8 cellular contexts compared by ENCODE assay signal in genomic region chr19:57583521-57584416, GRCh38. TPM values are rescaled to one million over a fixed set of nuclear protein-coding genes. Genes with fewer than 3 reads are reported as not detected.
DNase-seq lines count a peak whose midpoint lies in the region; ATAC-seq and TF ChIP-seq lines count a peak whose summit lies in the region.

ZIK1 (plus strand) TSS chr19:57584145; CDS start chr19:57584357, 212 bp downstream.

- intact Hi-C loops in psoas muscle (cut with DNase I) (no loop called here), upper lobe of right lung (cut with DNase I) (no loop called here)

- H3K36me3 ChIP-seq in hepatocyte (replicated peaks; ENCODE audit: insufficient read depth, low read depth), result no peaks in the 10 kb centered on the region
- H3K36me3 ChIP-seq in psoas muscle (ENCODE audit: insufficient read depth in 1 of 2, low read depth in 1 of 2), result peaks cover 0 to 3% of the 10 kb centered on the region in 2 donors
- no peaks in the 10 kb centered on the region for H3K36me3 ChIP-seq in upper lobe of right lung

- H3K79me2 ChIP-seq in hepatocyte, result peaks cover 13% of the 10 kb centered on the region

- no peak; the same call in 1 of the 2 replicates for TF ChIP-seq CTCF in AG09319 (IDR thresholded peaks at IDR 0.05; ENCODE audit: low read depth, low read length)
- TF ChIP-seq CTCF in astrocyte of the cerebellum (IDR thresholded peaks at IDR 0.05; ENCODE audit: low read depth, low read length, missing control alignments), result no peak
- no peak for TF ChIP-seq CTCF in hepatocyte (IDR thresholded peaks at IDR 0.05; ENCODE audit: poor library complexity)
- TF ChIP-seq CTCF in psoas muscle (IDR thresholded peaks at IDR 0.05), result no peak
- TF ChIP-seq CTCF in upper lobe of right lung (IDR thresholded peaks at IDR 0.05), result no peak

- peak within 1 kb of the TSS; percentile 90 for H3K4me2 ChIP-seq in hepatocyte

- ATAC-seq in psoas muscle, result peak; percentile 93 to 98 (median 96)
- ATAC-seq in upper lobe of right lung, result peak; percentile 93

- WGBS in hepatocyte (ENCODE audit: low lambda C conversion rate, missing lambda C conversion rate), result 1% methylated on average over 75 of the region's 76 CpGs
- WGBS in psoas muscle, 3 donors, result 1 to 2% (median 1%) methylated on average over 73 to 76 of the region's 76 CpGs

- peak within 1 kb of the TSS; percentile 64 for H3K4me3 ChIP-seq in astrocyte of the cerebellum (ENCODE audit: low read depth, low read length)
- peak within 1 kb of the TSS; percentile 35 for H3K4me3 ChIP-seq in hepatocyte
- H3K4me3 ChIP-seq in psoas muscle, result peak within 1 kb of the TSS; percentile 83
- peak within 1 kb of the TSS; percentile 65 for H3K4me3 ChIP-seq in upper lobe of right lung

- H3K4me1 ChIP-seq in hepatocyte (ENCODE audit: insufficient read depth) (peaks cover 9% of the 10 kb centered on the region), psoas muscle (peaks cover 9% of the 10 kb centered on the region), upper lobe of right lung (peaks cover 14% of the 10 kb centered on the region)

- in situ Hi-C loops in astrocyte of the cerebellum (cut with HindIII; ENCODE audit: low sequenced_read_pairs), result no loop called here

- H3K9me2 ChIP-seq in hepatocyte (replicated peaks; ENCODE audit: insufficient read depth), result no peaks in the 10 kb centered on the region

- H3K27me3 ChIP-seq in hepatocyte (no peaks in the 10 kb centered on the region), psoas muscle (ENCODE audit: insufficient read depth in 3 of 3, low read length in 2 of 3) (no peaks in the 10 kb centered on the region), upper lobe of right lung (no peaks in the 10 kb centered on the region)

- DNase-seq in AG09319 (ENCODE audit: extremely low read depth, low read depth) (peak; percentile 70), GM19240 (ENCODE audit: insufficient read length, low spot score) (peak; percentile 72), HT1080 (ENCODE audit: low read depth) (peak; percentile 54), T-helper 9 cell (peak; percentile 66), astrocyte of the cerebellum (ENCODE audit: low read depth) (peak; percentile 79), hepatocyte (ENCODE audit: low spot score) (peak; percentile 94), psoas muscle (peak; percentile 86 to 92), upper lobe of right lung (peak; percentile 86)

- H4K20me1 ChIP-seq in hepatocyte (ENCODE audit: insufficient read depth, poor library complexity, severe bottlenecking), result no peaks in the 10 kb centered on the region

- H2AFZ ChIP-seq in hepatocyte, result peak within 1 kb of the TSS; percentile 97

- H3K27ac ChIP-seq in hepatocyte (peak within 1 kb of the TSS; percentile 78), psoas muscle (peak within 1 kb of the TSS; percentile 67), upper lobe of right lung (peak within 1 kb of the TSS; percentile 33)

- H3K9me3 ChIP-seq in hepatocyte (ENCODE audit: low read depth), result no peaks in the 10 kb centered on the region
- peaks cover 41% of the 10 kb centered on the region for H3K9me3 ChIP-seq in psoas muscle
- H3K9me3 ChIP-seq in upper lobe of right lung, result peaks cover 25% of the 10 kb centered on the region

RNA-seq across cellular contexts. Expression of gene ZIK1, which starts in this region (rescaled TPM):
- 0.51 and 1.5 TPM in 2 replicates for total RNA-seq in HT1080 (2014; rRNA removed; shearing (Covaris generic))
- 0.06 TPM in 2 replicates for polyA plus RNA-seq in HT1080 (2015; cell fraction: cytosol; rRNA removed)
- polyA plus RNA-seq in HT1080 (2015; cell fraction: nucleus; rRNA removed), result 0.26 and 0.31 TPM in 2 replicates
- total RNA-seq in hepatocyte (5.1 and 7.1 TPM in 2 replicates), psoas muscle (1 to 10 TPM in 2 of 4 donors, under 1 TPM in 2; 0.74 to 2.9 (median 1.3) TPM), upper lobe of right lung (2.9 TPM)
- polyA plus RNA-seq in hepatocyte (3.3 and 3.8 TPM in 2 replicates), psoas muscle (1 to 10 TPM in 2 of 3 donors, under 1 TPM in 1; 0.72 to 4.4 (median 2.5) TPM)

Comparison
In these comparisons a context has a peak if more than half of its experiments do, and no peak if none do; other contexts are left out.
1. Peak in every context shown above with its lines: DNase-seq, ATAC-seq, H3K4me3 ChIP-seq and H3K27ac ChIP-seq.